Comparison of ENCODE assay signal across 27 cellular contexts in the genomic region with DNA sequence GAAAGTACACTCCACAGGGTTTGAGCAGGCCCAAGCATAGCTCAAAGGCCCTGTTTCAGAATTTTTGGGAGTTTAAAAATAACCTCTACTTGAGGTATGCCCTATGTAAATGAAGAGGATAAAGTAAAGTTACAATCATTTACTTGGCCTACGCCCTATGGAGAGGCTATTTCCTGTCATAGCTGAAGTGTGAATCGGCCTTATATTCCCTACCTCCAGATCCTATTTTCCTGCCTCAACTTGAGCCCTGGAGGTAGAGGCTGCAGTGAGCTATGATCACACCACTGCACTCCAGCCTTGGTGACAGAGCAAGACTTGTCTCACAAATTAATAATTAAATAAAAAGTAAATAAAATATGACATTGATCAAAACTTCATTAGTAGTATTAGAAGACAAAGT. TPM values are rescaled to one million over a fixed set of nuclear protein-coding genes. Genes with fewer than 3 reads are reported as not detected.
A peak's percentile ranks its signal among the peaks of the same experiment; 100 is the strongest.
DNase-seq lines count a peak whose midpoint lies in the region; ATAC-seq, FAIRE-seq and TF ChIP-seq lines count a peak whose summit lies in the region.
"Had no signal": no experiment of that assay in that cellular context is flagged by ENCODE, and none has a peak within 500 bp of the region (broad histone marks: within the 10 kb centered on the region; RNA-seq: fewer than 3 reads in every experiment).

No MANE protein-coding gene starts in this region.

- peak overlapping the region; percentile 32 for H2AFZ ChIP-seq in keratinocyte (ENCODE audit: control insufficient read depth, low read length)

- DNase-seq in RWPE2 (ENCODE audit: low spot score) (no peak), bronchial epithelial cell (ENCODE audit: low read depth) (peak; percentile 75), epithelial cell of prostate (ENCODE audit: low read depth, low spot score) (no peak), keratinocyte (ENCODE audit: low read depth, low spot score) (no peak), NCI-H226 (no peak), Right ventricle myocardium superior (no peak)
- DNase-seq in activated CD8-positive, alpha-beta memory T cell treated with anti-CD3 and anti-CD28 coated beads, Interleukin-2, amount 50 U/mL, for 4 hours = no peak
- DNase-seq: 8988T; ACHN; BE2C; C1 segment of cervical spinal cord; CD4-positive, alpha-beta memory T cell; CD4-positive, CD25-positive, alpha-beta regulatory T cell; CD8-positive, alpha-beta memory T cell; COR-L47; DMS 273 treated with DMSO at 0.1 percent for 48 hours; DMS153; DMS53; DMS79; DND-41; EL; GDM1 had no signal

- H3K9me3 ChIP-seq in RWPE2 (ENCODE audit: severe bottlenecking) (no peaks in the 10 kb centered on the region), keratinocyte (ENCODE audit: control insufficient read depth, low read depth, low read length) (no peaks in the 10 kb centered on the region)
- H3K9me3 ChIP-seq: BE2C, BLaER1 had no signal

- peak overlapping the region; percentile 50 for H3K4me2 ChIP-seq in keratinocyte (ENCODE audit: control insufficient read depth, extremely low read depth, insufficient read depth, low read depth, low read length)
- H3K4me2 ChIP-seq: BLaER1 had no signal

- no peaks in the 10 kb centered on the region for H3K36me3 ChIP-seq in RWPE2 (ENCODE audit: low read depth)
- H3K36me3 ChIP-seq in bronchial epithelial cell (ENCODE audit: control insufficient read depth, insufficient read depth, low read length) = no peaks in the 10 kb centered on the region
- H3K36me3 ChIP-seq in keratinocyte (ENCODE audit: control insufficient read depth in 2 of 2, extremely low read depth in 1 of 2, insufficient read depth in 2 of 2, low read length in 2 of 2) = no peaks in the 10 kb centered on the region
- H3K36me3 ChIP-seq: BE2C, BLaER1 had no signal

- ATAC-seq in RWPE2 (ENCODE audit: low read depth) (no peak), Right ventricle myocardium superior (ENCODE audit: poor library complexity) (no peak)
- ATAC-seq: GM12878 had no signal

- FAIRE-seq in bronchial epithelial cell (lab: Jason Lieb, UNC) (no peak), keratinocyte (lab: Jason Lieb, UNC) (no peak)
- FAIRE-seq: A204.1, GM12878, GM12892, GM18507 had no signal

- H4K20me1 ChIP-seq in keratinocyte (ENCODE audit: control insufficient read depth, extremely low read depth, insufficient read depth, low read length) = no peaks in the 10 kb centered on the region
- H4K20me1 ChIP-seq: BLaER1 had no signal

- H3K27me3 ChIP-seq in RWPE2 (ENCODE audit: insufficient read depth, poor library complexity, severe bottlenecking) (no peaks in the 10 kb centered on the region), bronchial epithelial cell (ENCODE audit: control insufficient read depth, insufficient read depth, low read length) (no peaks in the 10 kb centered on the region), keratinocyte (ENCODE audit: control insufficient read depth, extremely low read depth, insufficient read depth, low read length) (no peaks in the 10 kb centered on the region)
- H3K27me3 ChIP-seq: BE2C, BLaER1 had no signal

- H3K9ac ChIP-seq in keratinocyte (ENCODE audit: control insufficient read depth, extremely low read depth, insufficient read depth, low read length) = no peak overlapping the region
- H3K9ac ChIP-seq: BLaER1 had no signal

- dilution Hi-C loops in keratinocyte (cut with MboI; ENCODE audit: extremely low pct_ligation_motif_present, low sequenced_read_pairs) = no loop called here

- H3K9me1 ChIP-seq in keratinocyte (ENCODE audit: control insufficient read depth, extremely low read depth, insufficient read depth, low read length) = no peaks in the 10 kb centered on the region

- no peaks in the 10 kb centered on the region for H3K79me2 ChIP-seq in keratinocyte (ENCODE audit: control insufficient read depth, insufficient read depth, low read length)

- intact Hi-C loops in Right ventricle myocardium superior (cut with DNase I) = no loop called here

- peak overlapping the region; percentile 14 for H3K27ac ChIP-seq in RWPE2 (ENCODE audit: poor library complexity, severe bottlenecking)
- peak overlapping the region; percentile 75 for H3K27ac ChIP-seq in epithelial cell of prostate
- peak overlapping the region; percentile 8 for H3K27ac ChIP-seq in keratinocyte (ENCODE audit: control insufficient read depth, insufficient read depth, low read length)
- H3K27ac ChIP-seq: BLaER1 had no signal

- TF ChIP-seq CTCF in RWPE2 (IDR thresholded peaks at IDR 0.05; ENCODE audit: poor library complexity, severe bottlenecking) (no peak), bronchial epithelial cell (IDR thresholded peaks at IDR 0.05; ENCODE audit: insufficient read depth, low read length, severe bottlenecking) (no peak), keratinocyte (optimal IDR thresholded peaks at IDR 0.05 in 1 of 3, IDR thresholded peaks at IDR 0.05 in 1 of 3, conservative IDR thresholded peaks at IDR 0.05 in 1 of 3; ENCODE audit: extremely low read depth in 1 of 3, insufficient read depth in 2 of 3, low read length in 3 of 3) (no peak)

- H3K4me1 ChIP-seq in RWPE2 (ENCODE audit: insufficient read depth, poor library complexity, severe bottlenecking) (peaks cover 5% of the 10 kb centered on the region), keratinocyte (ENCODE audit: control insufficient read depth, extremely low read depth, insufficient read depth, low read length) (peaks cover 13% of the 10 kb centered on the region)
- H3K4me1 ChIP-seq: BLaER1 had no signal

- H3K4me3 ChIP-seq in RWPE2 (ENCODE audit: severe bottlenecking) (no peak overlapping the region), bronchial epithelial cell (ENCODE audit: low read depth, low read length) (no peak overlapping the region), keratinocyte (ENCODE audit: control insufficient read depth in 2 of 3, extremely low read depth in 1 of 3, insufficient read depth in 2 of 3, low read depth in 1 of 3, low read length in 3 of 3) (no peak overlapping the region)
- H3K4me3 ChIP-seq: BLaER1, GM12878 had no signal

RNA-seq across cellular contexts. Expression of gene TXLNG, which starts 11.5 kb away (rescaled TPM):
- total RNA-seq in bronchial epithelial cell = 7.6 and 11.6 TPM in 2 replicates
- 22.4 to 38.5 TPM (median 24.8 TPM) in 3 replicates for polyA plus RNA-seq in keratinocyte
- polyA plus RNA-seq in keratinocyte (2011; ENCODE audit: low read depth) = 9.5 TPM
- polyA plus RNA-seq in keratinocyte (2011; cell fraction: cytosol; rRNA removed) = 15.3 and 29.7 TPM in 2 replicates
- polyA plus RNA-seq in keratinocyte (2011; cell fraction: nucleus; rRNA removed) = 33.6 and 45.7 TPM in 2 replicates
- 13.5 and 19.2 TPM in 2 replicates for polyA plus RNA-seq in keratinocyte (2012; ENCODE audit: low replicate concordance)
- 7.7 to 20.6 TPM (median 9.5 TPM) in 3 replicates for polyA minus RNA-seq in keratinocyte
- polyA minus RNA-seq in keratinocyte (2011; cell fraction: cytosol; rRNA and poly(A)+ RNA removed) = 9.0 TPM
- 12.7 and 23.0 TPM in 2 replicates for polyA minus RNA-seq in keratinocyte (2011; cell fraction: nucleus; rRNA and poly(A)+ RNA removed)
- 4.5 TPM for total RNA-seq in Right ventricle myocardium superior

RNA-seq across cellular contexts. Expression of gene SYAP1, which starts 55.3 kb away (rescaled TPM):
- total RNA-seq in bronchial epithelial cell (21.1 and 37.6 TPM in 2 replicates), Right ventricle myocardium superior (16.0 TPM)
- 12.7 to 21.5 TPM (median 20.3 TPM) in 3 replicates for polyA plus RNA-seq in keratinocyte
- 55.4 TPM for polyA plus RNA-seq in keratinocyte (2011; ENCODE audit: low read depth)
- polyA plus RNA-seq in keratinocyte (2011; cell fraction: cytosol; rRNA removed) = 16.0 and 18.3 TPM in 2 replicates
- 11.6 and 13.4 TPM in 2 replicates for polyA plus RNA-seq in keratinocyte (2011; cell fraction: nucleus; rRNA removed)
- polyA plus RNA-seq in keratinocyte (2012; ENCODE audit: low replicate concordance) = 17.7 and 26.3 TPM in 2 replicates
- polyA minus RNA-seq in keratinocyte = 7.5 to 18.2 TPM (median 14.1 TPM) in 3 replicates
- polyA minus RNA-seq in keratinocyte (2011; cell fraction: cytosol; rRNA and poly(A)+ RNA removed) = 19.8 TPM
- 8.0 and 13.1 TPM in 2 replicates for polyA minus RNA-seq in keratinocyte (2011; cell fraction: nucleus; rRNA and poly(A)+ RNA removed)

Comparison
In these comparisons a context has a peak if more than half of its experiments do, and no peak if none do; other contexts are left out.
1. H3K27ac ChIP-seq: peak in every context shown above with its lines; median percentile 75 in epithelial cell of prostate; 14 in RWPE2; 8 in keratinocyte.